In genomic region chrX:49171752-49172279, GRCh38 we compare ENCODE assay signal across 8 cellular contexts. TPM values are rescaled to one million over a fixed set of nuclear protein-coding genes. Genes with fewer than 3 reads are reported as not detected.
DNase-seq lines count a peak whose midpoint lies in the region; ATAC-seq and TF ChIP-seq lines count a peak whose summit lies in the region.

A gene with protein sequence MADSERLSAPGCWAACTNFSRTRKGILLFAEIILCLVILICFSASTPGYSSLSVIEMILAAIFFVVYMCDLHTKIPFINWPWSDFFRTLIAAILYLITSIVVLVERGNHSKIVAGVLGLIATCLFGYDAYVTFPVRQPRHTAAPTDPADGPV (plus strand): TSS chrX:49171898. CDS start chrX:49172001, 103 bp downstream.

- H3K4me2 ChIP-seq in neural cell (ENCODE audit: low read length), result no peak within 1 kb of the TSS

- H3K9ac ChIP-seq in neural cell (ENCODE audit: low read length), result no peak within 1 kb of the TSS

- peak; percentile 57 for TF ChIP-seq POLR2A in esophagus muscularis mucosa (IDR thresholded peaks at IDR 0.05; ENCODE audit: low read depth)

- no peak for TF ChIP-seq RAD21 in neural cell (conservative IDR thresholded peaks at IDR 0.05)

- H3K27me3 ChIP-seq in esophagus muscularis mucosa (no peaks in the 10 kb centered on the region), neural cell (ENCODE audit: insufficient read depth, low read depth, low read length) (peaks cover 22% of the 10 kb centered on the region), thymus (ENCODE audit: control insufficient read depth, insufficient read depth) (no peaks in the 10 kb centered on the region)

- H3K36me3 ChIP-seq in esophagus muscularis mucosa, result peaks cover 0 to 29% (median 17%) of the 10 kb centered on the region in 4 donors
- no peaks in the 10 kb centered on the region for H3K36me3 ChIP-seq in neural cell (ENCODE audit: insufficient read depth, low read length)
- H3K36me3 ChIP-seq in thymus (ENCODE audit: control insufficient read depth, insufficient read depth), result peaks cover 15% of the 10 kb centered on the region

- TF ChIP-seq CTCF in esophagus muscularis mucosa (IDR thresholded peaks at IDR 0.05) (no peak), neural cell (IDR thresholded peaks at IDR 0.05; ENCODE audit: poor library complexity, severe bottlenecking) (no peak)

- no peaks in the 10 kb centered on the region for H4K20me1 ChIP-seq in neural cell (ENCODE audit: insufficient read depth)

- H3K79me2 ChIP-seq in neural cell (replicated peaks; ENCODE audit: insufficient read depth, low read length), result no peaks in the 10 kb centered on the region

- WGBS in esophagus muscularis mucosa, result 42% methylated on average over 16 of the region's 46 CpGs
- WGBS in thymus, result under 1% methylated on average over 46 of the region's 46 CpGs

- H3K4me1 ChIP-seq in esophagus muscularis mucosa (peaks cover 7 to 50% (median 33%) of the 10 kb centered on the region in 4 donors), thymus (ENCODE audit: control insufficient read depth, insufficient read depth, low read length) (peaks cover 5% of the 10 kb centered on the region)

- H3K27ac ChIP-seq in esophagus muscularis mucosa (replicated peaks in 1 of 4) (peak within 1 kb of the TSS; percentile 88 to 93 (median 91)), neural cell (ENCODE audit: low read length) (no peak within 1 kb of the TSS), thymus (ENCODE audit: low read depth) (peak within 1 kb of the TSS; percentile 90)

- H3K9me3 ChIP-seq in esophagus muscularis mucosa, result no peaks in the 10 kb centered on the region
- H3K9me3 ChIP-seq in neural cell (ENCODE audit: low read length), result no peaks in the 10 kb centered on the region
- H3K9me3 ChIP-seq in thymus (ENCODE audit: control insufficient read depth), result no peaks in the 10 kb centered on the region

- intact Hi-C loops in esophagus muscularis mucosa (cut with DNase I), result no loop called here

- TF ChIP-seq EP300 in esophagus muscularis mucosa (IDR thresholded peaks at IDR 0.05) (no peak), neural cell (conservative IDR thresholded peaks at IDR 0.05; ENCODE audit: poor library complexity, severe bottlenecking) (no peak)

- H3K9me2 ChIP-seq in neural cell (ENCODE audit: insufficient read depth, low read length), result no peaks in the 10 kb centered on the region

- no peaks in the 10 kb centered on the region for H3F3A ChIP-seq in neural cell (ENCODE audit: insufficient read depth, low read length, poor library complexity, severe bottlenecking)

- ATAC-seq in HG02588 (IDR thresholded peaks at IDR 0.05; ENCODE audit: unreplicated experiment) (peak; percentile 32), GM21447 (IDR thresholded peaks at IDR 0.05; ENCODE audit: unreplicated experiment) (no peak)

- no peak within 1 kb of the TSS for H2AFZ ChIP-seq in neural cell (ENCODE audit: low read depth, low read length)

- H3K4me3 ChIP-seq in GM08714 (ENCODE audit: low read length), result peak within 1 kb of the TSS; percentile 76
- H3K4me3 ChIP-seq in esophagus muscularis mucosa, result peak within 1 kb of the TSS; percentile 65 to 72 (median 68)
- H3K4me3 ChIP-seq in neural cell (ENCODE audit: low read length), result peak within 1 kb of the TSS; percentile 56
- H3K4me3 ChIP-seq in thymus (ENCODE audit: low read length), result peak within 1 kb of the TSS; percentile 54

- DNase-seq in NCI-H526 treated with DMSO at 0.1 percent for 48 hours (lab: John Stamatoyannopoulos, UW), result peak; percentile 11
- peak; percentile 75 for DNase-seq in activated T-cell treated with anti-CD3 and anti-CD28 coated beads for 48 hours (ENCODE audit: low read depth)
- no peak for DNase-seq in esophagus muscularis mucosa (ENCODE audit: extremely low spot score)

TF ChIP-seq in neural cell, 6 proteins besides CTCF, POLR2A, EP300 and RAD21:
- no peak for TF ChIP-seq MXI1 (conservative IDR thresholded peaks at IDR 0.05; ENCODE audit: poor library complexity, severe bottlenecking)
- TF ChIP-seq POLR2AphosphoS5 (IDR thresholded peaks at IDR 0.05), result no peak
- no peak for TF ChIP-seq EZH2 (IDR thresholded peaks at IDR 0.05; ENCODE audit: borderline replicate concordance, insufficient read depth, low read length, poor library complexity, severe bottlenecking)
- TF ChIP-seq SMC3 (conservative IDR thresholded peaks at IDR 0.05; ENCODE audit: poor library complexity), result no peak
- TF ChIP-seq TAF1 (IDR thresholded peaks at IDR 0.05; ENCODE audit: low read depth), result no peak

RNA-seq across cellular contexts. Expression of the gene that starts here (rescaled TPM):
- 100 to 1,000 TPM in 1 of 4 donors, 10 to 100 TPM in 3; 55.3 to 101 (median 76.3) TPM for total RNA-seq in esophagus muscularis mucosa
- polyA plus RNA-seq in neural cell (not detected in 2 replicates), thymus (130 TPM)
- not detected in 2 replicates for polyA minus RNA-seq in neural cell

Comparison
In these comparisons a context has a peak if more than half of its experiments do, and no peak if none do; other contexts are left out.
1. RNA of the gene that starts here (polyA plus RNA-seq): 130 TPM in thymus (single experiment); not detected in neural cell; every median in the first group is over 100 times any median in the second.
2. Peak in every context shown above with its lines, with median percentiles within 50 percentile points of each other: H3K4me3 ChIP-seq.